Comparison of ENCODE assay signal across 27 cellular contexts in the genomic region with DNA sequence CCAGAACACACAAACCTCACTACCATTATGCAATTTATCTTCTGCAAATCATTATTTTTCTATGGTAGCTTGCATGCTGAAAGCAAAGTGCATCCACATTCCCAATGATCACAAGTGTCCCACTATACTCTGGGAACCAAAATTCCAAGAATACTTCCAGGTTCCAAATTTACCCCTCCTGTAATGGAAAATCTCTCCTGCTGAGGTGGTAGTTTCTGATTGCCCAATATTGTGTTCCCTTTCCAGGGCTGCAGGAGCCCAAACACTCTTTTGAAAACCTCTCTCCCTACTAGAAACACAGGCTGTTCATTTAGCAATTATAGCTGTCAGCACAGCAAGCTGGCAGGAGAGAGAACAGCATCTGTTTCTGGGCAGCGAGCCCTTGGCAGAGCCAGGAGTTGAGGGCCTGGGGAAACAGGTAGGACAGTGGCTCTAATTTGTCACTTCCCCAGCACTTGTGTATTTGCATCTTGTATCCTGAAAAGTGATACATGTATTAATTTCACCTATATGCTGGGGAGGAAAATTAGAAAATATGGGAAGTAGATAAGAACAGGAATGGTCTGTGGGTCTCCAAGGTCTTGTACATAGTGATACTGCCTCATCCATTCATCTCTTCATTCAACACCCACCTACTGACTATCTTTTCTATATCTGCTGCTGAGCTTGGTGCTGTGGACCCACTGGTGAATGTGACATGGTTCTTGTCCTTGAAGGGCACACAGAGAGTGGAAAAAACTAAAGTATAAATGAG. TPM values are rescaled to one million over a fixed set of nuclear protein-coding genes. Genes with fewer than 3 reads are reported as not detected.
DNase-seq lines count a peak whose midpoint lies in the region; ATAC-seq and TF ChIP-seq lines count a peak whose summit lies in the region.
"Had no signal": no experiment of that assay in that cellular context is flagged by ENCODE, and none has a peak within 500 bp of the region (broad histone marks: within the 10 kb centered on the region; RNA-seq: fewer than 3 reads in every experiment).

No MANE protein-coding gene starts in this region.

- peaks cover 12% of the 10 kb centered on the region for H3K27me3 Mint-ChIP-seq in activated naive CD4-positive, alpha-beta T cell treated with anti-CD3 and anti-CD28 coated beads, Interleukin-2, amount 10 ng/mL, durations not matched to agents 7 days and 5 days
- H3K27me3 Mint-ChIP-seq: progenitor cell of endocrine pancreas had no signal

- no peaks in the 10 kb centered on the region for H3K9me3 ChIP-seq in gastroesophageal sphincter
- H3K9me3 ChIP-seq: tibial artery had no signal

- H3K27ac ChIP-seq in gastroesophageal sphincter (no peak overlapping the region), foreskin keratinocyte (no peak overlapping the region)
- H3K27ac ChIP-seq: skin epidermis, tibial artery had no signal

- no peak overlapping the region for H3K4me3 Mint-ChIP-seq in activated naive CD4-positive, alpha-beta T cell treated with anti-CD3 and anti-CD28 coated beads, Interleukin-2, amount 10 ng/mL, durations not matched to agents 7 days and 5 days
- H3K4me3 Mint-ChIP-seq: brain; CD4-positive, alpha-beta T cell; natural killer cell treated with Interleukin-12 subunit alpha and Interleukin-12 subunit beta and Interleukin-15 and Interleukin-18, amount 100 ng/mL, for 72 hours had no signal

- H3K4me3 ChIP-seq in gastroesophageal sphincter: no peak overlapping the region
- H3K4me3 ChIP-seq: K562, skin epidermis, tibial artery had no signal

- H3K27ac Mint-ChIP-seq in activated naive CD4-positive, alpha-beta T cell treated with anti-CD3 and anti-CD28 coated beads, Interleukin-2, amount 10 ng/mL, durations not matched to agents 7 days and 5 days: no peak overlapping the region
- H3K27ac Mint-ChIP-seq: activated T-helper 2 cell treated with anti-CD3 and anti-CD28 coated beads, Interferon-gamma antibody, Interleukin-2, Interleukin-4, amounts not matched to agents 10 μg/mL and 5 μg/mL and 100 μg/mL, durations not matched to agents 14 hours and 24 hours and 36 hours; brain; CD4-positive, alpha-beta T cell; natural killer cell treated with Interleukin-12 subunit alpha and Interleukin-12 subunit beta and Interleukin-15 and Interleukin-18, amount 100 ng/mL, for 72 hours; progenitor cell of endocrine pancreas had no signal

- H3K4me1 Mint-ChIP-seq in activated naive CD4-positive, alpha-beta T cell treated with anti-CD3 and anti-CD28 coated beads, Interleukin-2, amount 10 ng/mL, durations not matched to agents 7 days and 5 days: no peaks in the 10 kb centered on the region

- 33% methylated on average over 1 of the region's 1 CpG; no CpG with 5 or more reads in 1 of the 2 donors for WGBS in gastroesophageal sphincter (ENCODE audit: low coverage in 1 of 2), 2 donors

- no peak for TF ChIP-seq EP300 in gastroesophageal sphincter (IDR thresholded peaks at IDR 0.05)

- DNase-seq in G401 (ENCODE audit: low spot score): peak; percentile 89
- peak; percentile 5 for DNase-seq in NCI-H446 treated with DMSO at 0.1 percent for 48 hours (lab: John Stamatoyannopoulos, UW)
- peak; percentile 5 for DNase-seq in myocyte (ENCODE audit: low read depth)
- no peak for DNase-seq in foreskin keratinocyte
- DNase-seq in NCI-H345 (lab: John Stamatoyannopoulos, UW): no peak
- no peak for DNase-seq in activated naive CD4-positive, alpha-beta T cell treated with anti-CD3 and anti-CD28 coated beads, Interleukin-2, amount 10 ng/mL, durations not matched to agents 7 days and 5 days
- DNase-seq in HPDE6-E6E7 (ENCODE audit: extremely low spot score): no peak
- DNase-seq: activated CD4-positive, alpha-beta T cell treated with anti-CD3 and anti-CD28 coated beads, Interleukin-2, amount 50 U/mL, for 1 hour; activated CD8-positive, alpha-beta memory T cell treated with anti-CD3 and anti-CD28 coated beads, Interleukin-2, amount 50 U/mL, for 4 hours; CD4-positive, alpha-beta T cell; DMS53; GOT3; MV-4-11; NCI-H2029 treated with DMSO at 0.1 percent for 48 hours; NCI-H526 treated with DMSO at 0.1 percent for 48 hours; PC-3; stimulated activated CD4-positive, alpha-beta T cell treated with anti-CD3 and anti-CD28 coated beads, Interleukin-2, amount 100 ng/mL, for 24 hours; stimulated activated naive CD4-positive, alpha-beta T cell treated with Interleukin-2 at 50 U/mL for 16 hours; T-helper 2 cell; tibial artery had no signal

- in situ Hi-C loops in G401 (cut with HindIII; ENCODE audit: low sequenced_read_pairs): no loop called here

- peaks cover 0 to 12% (median 0%) of the 10 kb centered on the region in 3 donors for H3K4me1 ChIP-seq in gastroesophageal sphincter
- H3K4me1 ChIP-seq in foreskin keratinocyte: no peaks in the 10 kb centered on the region
- H3K4me1 ChIP-seq: tibial artery had no signal

- TF ChIP-seq CTCF in gastroesophageal sphincter (IDR thresholded peaks at IDR 0.05): no peak
- TF ChIP-seq CTCF in foreskin keratinocyte (conservative IDR thresholded peaks at IDR 0.05): no peak

- no peaks in the 10 kb centered on the region for H3K27me3 ChIP-seq in gastroesophageal sphincter
- peaks cover 42% of the 10 kb centered on the region for H3K27me3 ChIP-seq in foreskin keratinocyte
- H3K27me3 ChIP-seq: tibial artery had no signal

- no peaks in the 10 kb centered on the region for H3K36me3 Mint-ChIP-seq in activated naive CD4-positive, alpha-beta T cell treated with anti-CD3 and anti-CD28 coated beads, Interleukin-2, amount 10 ng/mL, durations not matched to agents 7 days and 5 days
- H3K36me3 Mint-ChIP-seq: brain; natural killer cell treated with Interleukin-12 subunit alpha and Interleukin-12 subunit beta and Interleukin-15 and Interleukin-18, amount 100 ng/mL, for 72 hours had no signal

- CTCF ChIA-PET in activated naive CD4-positive, alpha-beta T cell treated with anti-CD3 and anti-CD28 coated beads, Interleukin-2, amount 10 ng/mL, durations not matched to agents 7 days and 5 days (lab: Charles Lee): no interaction called here

- ATAC-seq in gastroesophageal sphincter (peak; percentile 55), foreskin keratinocyte (no peak)
- ATAC-seq: K562; natural killer cell treated with Interleukin-12 subunit alpha and Interleukin-12 subunit beta and Interleukin-15 and Interleukin-18, amount 100 ng/mL, for 72 hours; PC-3 had no signal

- no peak for TF ChIP-seq POLR2A in gastroesophageal sphincter (IDR thresholded peaks at IDR 0.05)

- H3K9me3 Mint-ChIP-seq in activated naive CD4-positive, alpha-beta T cell treated with anti-CD3 and anti-CD28 coated beads, Interleukin-2, amount 10 ng/mL, durations not matched to agents 7 days and 5 days: no peaks in the 10 kb centered on the region
- H3K9me3 Mint-ChIP-seq: activated T-helper 2 cell treated with anti-CD3 and anti-CD28 coated beads, Interferon-gamma antibody, Interleukin-2, Interleukin-4, amounts not matched to agents 10 μg/mL and 5 μg/mL and 100 μg/mL, durations not matched to agents 14 hours and 24 hours and 36 hours; CD4-positive, alpha-beta T cell; natural killer cell treated with Interleukin-12 subunit alpha and Interleukin-12 subunit beta and Interleukin-15 and Interleukin-18, amount 100 ng/mL, for 72 hours had no signal

- H3K36me3 ChIP-seq in gastroesophageal sphincter: no peaks in the 10 kb centered on the region
- H3K36me3 ChIP-seq: tibial artery had no signal

RNA-seq across cellular contexts. Expression of a gene that starts 16.8 kb away (rescaled TPM):
- total RNA-seq in G401 (2014; rRNA removed; shearing (Covaris generic)): 1.1 and 2.4 TPM in 2 replicates
- total RNA-seq in gastroesophageal sphincter (10 to 100 TPM; 15.1 to 19.3 (median 16.4) TPM), myocyte (0.78 and 0.83 TPM in 2 replicates), foreskin keratinocyte (0.75 and 0.99 TPM in 2 replicates)
- polyA plus RNA-seq in myocyte (2012): 0.21 TPM
- 0.40 and 0.48 TPM in 2 replicates for polyA plus RNA-seq in foreskin keratinocyte

Comparison
In these comparisons a context has a peak if more than half of its experiments do, and no peak if none do; other contexts are left out.
1. DNase-seq: peak in G401 (single experiment), NCI-H446 treated with DMSO at 0.1 percent for 48 hours (single experiment) and myocyte (single experiment); none in foreskin keratinocyte (0 of 2), NCI-H345 (single experiment), activated naive CD4-positive, alpha-beta T cell treated with anti-CD3 and anti-CD28 coated beads, Interleukin-2, amount 10 ng/mL, durations not matched to agents 7 days and 5 days (single experiment) and HPDE6-E6E7 (single experiment).